Comparison of ENCODE assay signal across 17 cellular contexts in the genomic region with DNA sequence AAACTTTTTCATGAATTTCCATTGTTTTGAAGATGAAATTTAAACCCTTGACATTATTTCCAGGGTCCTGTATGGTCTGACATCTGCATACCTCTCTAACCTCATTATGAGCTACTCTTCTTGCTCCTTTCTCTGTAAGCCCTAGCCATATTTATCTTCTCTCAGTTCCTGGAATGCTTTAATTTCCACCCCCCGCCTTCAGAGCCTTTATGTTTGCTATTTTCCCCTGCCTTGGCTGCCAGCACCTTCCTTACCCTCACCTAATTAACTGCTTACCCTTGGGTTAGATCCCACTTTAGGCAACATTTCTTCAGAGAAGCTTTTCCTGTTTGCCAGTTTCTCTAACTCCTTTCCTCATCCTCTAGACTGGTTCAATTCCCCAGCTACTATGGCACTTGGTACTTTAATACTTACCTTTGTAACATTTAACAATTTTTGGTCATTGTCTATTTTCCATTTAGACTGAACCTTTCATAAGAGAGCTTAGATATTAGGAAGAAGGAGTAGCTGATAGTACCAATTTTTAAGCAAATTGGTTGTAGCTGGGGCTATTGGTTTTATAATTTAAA. TPM values are rescaled to one million over a fixed set of nuclear protein-coding genes. Genes with fewer than 3 reads are reported as not detected.
DNase-seq lines count a peak whose midpoint lies in the region; ATAC-seq and TF ChIP-seq lines count a peak whose summit lies in the region.
"Had no signal": no experiment of that assay in that cellular context is flagged by ENCODE, and none has a peak within 500 bp of the region (broad histone marks: within the 10 kb centered on the region; RNA-seq: fewer than 3 reads in every experiment).

No MANE protein-coding gene starts in this region.

- H3K4me3 ChIP-seq in SU-DHL-6 (ENCODE audit: insufficient read depth, low read length, poor library complexity, severe bottlenecking) = no peak overlapping the region
- H3K4me3 ChIP-seq in BE2C (ENCODE audit: low read depth, low read length) = no peak overlapping the region
- H3K4me3 ChIP-seq: esophagus squamous epithelium, ovary, thyroid gland had no signal

- in situ Hi-C loops in ACHN (cut with HindIII; ENCODE audit: low pct_ligation_motif_present, low pct_unique_long_range_greater_than_20kb, low sequenced_read_pairs) = no loop called here

- no peaks in the 10 kb centered on the region for H3K27me3 Mint-ChIP-seq in activated T-cell treated with anti-CD3 and anti-CD28 coated beads, Interleukin-2, amount 50 U/mL, for 24 hours
- no peaks in the 10 kb centered on the region for H3K27me3 Mint-ChIP-seq in activated T-cell treated with anti-CD3 and anti-CD28 coated beads, Interleukin-2, amount 50 U/mL, for 4 hours (ENCODE audit: low read depth)
- H3K27me3 Mint-ChIP-seq in glutamatergic neuron (ENCODE audit: unreplicated experiment) = peaks cover 2% of the 10 kb centered on the region

- H3K36me3 ChIP-seq in SU-DHL-6 (ENCODE audit: low read length) (no peaks in the 10 kb centered on the region; the same call in 1 of the 2 replicates), BE2C (no peaks in the 10 kb centered on the region)
- H3K36me3 ChIP-seq: ovary, thyroid gland had no signal

- TF ChIP-seq CTCF in SU-DHL-6 (IDR thresholded peaks at IDR 0.05; ENCODE audit: insufficient read depth, low read length, poor library complexity, severe bottlenecking) (no peak), glutamatergic neuron (IDR thresholded peaks at IDR 0.05; ENCODE audit: partially characterized antibody, unreplicated experiment) (no peak), BE2C (IDR thresholded peaks at IDR 0.05; ENCODE audit: low read depth, low read length) (no peak)

- H3K9me3 ChIP-seq in SU-DHL-6 (ENCODE audit: insufficient read depth, low read length) (no peaks in the 10 kb centered on the region), BE2C (no peaks in the 10 kb centered on the region)
- H3K9me3 ChIP-seq: esophagus squamous epithelium, ovary, thyroid gland had no signal

- H4K20me1 ChIP-seq in SU-DHL-6 (ENCODE audit: low read depth, low read length) = no peaks in the 10 kb centered on the region

- DNase-seq in activated T-cell treated with anti-CD3 and anti-CD28 coated beads, Interleukin-2, amount 50 U/mL, for 24 hours = no peak
- DNase-seq in activated T-cell treated with anti-CD3 and anti-CD28 coated beads, Interleukin-2, amount 50 U/mL, for 4 hours = no peak
- DNase-seq in glutamatergic neuron (no peak), ACHN (no peak), NCI-H82 treated with DMSO at 0.1 percent for 48 hours (lab: John Stamatoyannopoulos, UW; ENCODE audit: unreplicated experiment) (no peak), BE2C (no peak)
- no peak for DNase-seq in stimulated activated effector memory CD8-positive, alpha-beta T cell treated with anti-CD3 and anti-CD28 coated beads, Interleukin-12 subunit alpha, Interleukin-12 subunit beta, amount 100 ng/mL, for 72 hours (ENCODE audit: low spot score in 2 of 2)
- DNase-seq: activated CD4-positive, alpha-beta T cell treated with anti-CD3 and anti-CD28 coated beads for 4 hours; DMS153; esophagus squamous epithelium; HCEC 1CT; NCI-H1105 treated with DMSO at 0.1 percent for 48 hours; NCI-H226; ovary; stimulated activated CD4-positive, alpha-beta T cell treated with anti-CD3 and anti-CD28 coated beads, Interleukin-12 subunit alpha, Interleukin-12 subunit beta, amount 100 ng/mL, for 4 hours; thyroid gland had no signal

- H3K36me3 Mint-ChIP-seq in activated T-cell treated with anti-CD3 and anti-CD28 coated beads, Interleukin-2, amount 50 U/mL, for 24 hours (ENCODE audit: low read depth) = peaks cover 66% of the 10 kb centered on the region
- H3K36me3 Mint-ChIP-seq in activated T-cell treated with anti-CD3 and anti-CD28 coated beads, Interleukin-2, amount 50 U/mL, for 4 hours (ENCODE audit: insufficient read depth) = peaks cover 28% of the 10 kb centered on the region
- H3K36me3 Mint-ChIP-seq in glutamatergic neuron (ENCODE audit: unreplicated experiment) = no peaks in the 10 kb centered on the region
- peaks cover 34% of the 10 kb centered on the region for H3K36me3 Mint-ChIP-seq in stimulated activated effector memory CD8-positive, alpha-beta T cell treated with anti-CD3 and anti-CD28 coated beads, Interleukin-12 subunit alpha, Interleukin-12 subunit beta, amount 100 ng/mL, for 72 hours

- H3K9me3 Mint-ChIP-seq in activated T-cell treated with anti-CD3 and anti-CD28 coated beads, Interleukin-2, amount 50 U/mL, for 24 hours = no peaks in the 10 kb centered on the region
- no peaks in the 10 kb centered on the region for H3K9me3 Mint-ChIP-seq in activated T-cell treated with anti-CD3 and anti-CD28 coated beads, Interleukin-2, amount 50 U/mL, for 4 hours
- H3K9me3 Mint-ChIP-seq in glutamatergic neuron (ENCODE audit: unreplicated experiment) = peaks cover under 1% of the 10 kb centered on the region
- H3K9me3 Mint-ChIP-seq in stimulated activated effector memory CD8-positive, alpha-beta T cell treated with anti-CD3 and anti-CD28 coated beads, Interleukin-12 subunit alpha, Interleukin-12 subunit beta, amount 100 ng/mL, for 72 hours = no peaks in the 10 kb centered on the region

- H3F3A ChIP-seq in SU-DHL-6 (ENCODE audit: insufficient read depth) = peaks cover 18% of the 10 kb centered on the region; the same call in 1 of the 2 replicates

- peaks cover 80% of the 10 kb centered on the region for H3K79me2 ChIP-seq in SU-DHL-6 (ENCODE audit: insufficient read depth, low read length)

- peaks cover 9% of the 10 kb centered on the region for H3K4me1 ChIP-seq in BE2C

- H3K27me3 ChIP-seq in SU-DHL-6 (ENCODE audit: low read length) (no peaks in the 10 kb centered on the region), BE2C (no peaks in the 10 kb centered on the region)
- H3K27me3 ChIP-seq: esophagus squamous epithelium, ovary, thyroid gland had no signal

- no peak overlapping the region for H3K4me3 Mint-ChIP-seq in activated T-cell treated with anti-CD3 and anti-CD28 coated beads, Interleukin-2, amount 50 U/mL, for 24 hours
- no peak overlapping the region for H3K4me3 Mint-ChIP-seq in activated T-cell treated with anti-CD3 and anti-CD28 coated beads, Interleukin-2, amount 50 U/mL, for 4 hours
- H3K4me3 Mint-ChIP-seq in glutamatergic neuron (ENCODE audit: unreplicated experiment) = no peak overlapping the region
- H3K4me3 Mint-ChIP-seq in stimulated activated effector memory CD8-positive, alpha-beta T cell treated with anti-CD3 and anti-CD28 coated beads, Interleukin-12 subunit alpha, Interleukin-12 subunit beta, amount 100 ng/mL, for 72 hours = no peak overlapping the region

- no peaks in the 10 kb centered on the region for H3K9me2 ChIP-seq in SU-DHL-6 (replicated peaks; ENCODE audit: insufficient read depth, low read length)

- no peak overlapping the region for H3K27ac ChIP-seq in SU-DHL-6 (ENCODE audit: low read depth, low read length)
- H3K27ac ChIP-seq: esophagus squamous epithelium, ovary, thyroid gland had no signal

- peak overlapping the region; percentile 2 for H3K4me2 ChIP-seq in SU-DHL-6 (ENCODE audit: low read depth, low read length, poor library complexity, severe bottlenecking)

- peak overlapping the region; percentile 61 for H3K27ac Mint-ChIP-seq in activated T-cell treated with anti-CD3 and anti-CD28 coated beads, Interleukin-2, amount 50 U/mL, for 24 hours
- H3K27ac Mint-ChIP-seq in glutamatergic neuron (ENCODE audit: unreplicated experiment) = peak overlapping the region; percentile 52
- H3K27ac Mint-ChIP-seq in stimulated activated effector memory CD8-positive, alpha-beta T cell treated with anti-CD3 and anti-CD28 coated beads, Interleukin-12 subunit alpha, Interleukin-12 subunit beta, amount 100 ng/mL, for 72 hours = peak overlapping the region; percentile 41

- no peak overlapping the region for H3K9ac ChIP-seq in SU-DHL-6 (ENCODE audit: low read length)

- peaks cover 72% of the 10 kb centered on the region for H3K4me1 Mint-ChIP-seq in activated T-cell treated with anti-CD3 and anti-CD28 coated beads, Interleukin-2, amount 50 U/mL, for 24 hours (ENCODE audit: low read depth)
- peaks cover 77% of the 10 kb centered on the region for H3K4me1 Mint-ChIP-seq in activated T-cell treated with anti-CD3 and anti-CD28 coated beads, Interleukin-2, amount 50 U/mL, for 4 hours (ENCODE audit: low read depth)
- peaks cover 4% of the 10 kb centered on the region for H3K4me1 Mint-ChIP-seq in glutamatergic neuron (ENCODE audit: low read depth, unreplicated experiment)
- H3K4me1 Mint-ChIP-seq in stimulated activated effector memory CD8-positive, alpha-beta T cell treated with anti-CD3 and anti-CD28 coated beads, Interleukin-12 subunit alpha, Interleukin-12 subunit beta, amount 100 ng/mL, for 72 hours = peaks cover 53% of the 10 kb centered on the region

- no peak overlapping the region for H2AFZ ChIP-seq in SU-DHL-6 (ENCODE audit: low read depth, low read length, severe bottlenecking)

- ATAC-seq in activated T-cell treated with anti-CD3 and anti-CD28 coated beads, Interleukin-2, amount 50 U/mL, for 4 hours = no peak
- no peak for ATAC-seq in stimulated activated effector memory CD8-positive, alpha-beta T cell treated with anti-CD3 and anti-CD28 coated beads, Interleukin-12 subunit alpha, Interleukin-12 subunit beta, amount 100 ng/mL, for 72 hours

RNA-seq across cellular contexts. Expression of a gene that starts 6.0 kb away (rescaled TPM):
- total RNA-seq in activated T-cell treated with anti-CD3 and anti-CD28 coated beads, Interleukin-2, amount 50 U/mL, for 4 hours = 10 to 100 TPM; 18.5 to 18.9 (median 18.6) TPM
- 5.5 TPM for total RNA-seq in glutamatergic neuron (ENCODE audit: unreplicated experiment)
- polyA plus RNA-seq in BE2C (2012; ENCODE audit: insufficient read depth, insufficient read length, low read depth) = 1.8 TPM

RNA-seq across cellular contexts. Expression of a gene that starts 29.0 kb away (rescaled TPM):
- 100 to 1,000 TPM; 149 to 177 (median 162) TPM for total RNA-seq in activated T-cell treated with anti-CD3 and anti-CD28 coated beads, Interleukin-2, amount 50 U/mL, for 4 hours
- total RNA-seq in glutamatergic neuron (ENCODE audit: unreplicated experiment) = 101 TPM
- 76.2 TPM for polyA plus RNA-seq in BE2C (2012; ENCODE audit: insufficient read depth, insufficient read length, low read depth)

RNA-seq across cellular contexts. Expression of a gene that starts 40.6 kb away (rescaled TPM):
- 100 to 1,000 TPM; 109 to 115 (median 112) TPM for total RNA-seq in activated T-cell treated with anti-CD3 and anti-CD28 coated beads, Interleukin-2, amount 50 U/mL, for 4 hours
- 25.8 TPM for total RNA-seq in glutamatergic neuron (ENCODE audit: unreplicated experiment)
- polyA plus RNA-seq in BE2C (2012; ENCODE audit: insufficient read depth, insufficient read length, low read depth) = 19.0 TPM

RNA-seq across cellular contexts. Expression of a gene that starts 55.4 kb away (rescaled TPM):
- 10 to 100 TPM; 32.3 to 37.4 (median 32.5) TPM for total RNA-seq in activated T-cell treated with anti-CD3 and anti-CD28 coated beads, Interleukin-2, amount 50 U/mL, for 4 hours
- total RNA-seq in glutamatergic neuron (ENCODE audit: unreplicated experiment) = 9.2 TPM
- polyA plus RNA-seq in BE2C (2012; ENCODE audit: insufficient read depth, insufficient read length, low read depth) = 19.1 TPM
